In genomic region chr13:77698211-77699058, GRCh38 we compare ENCODE assay signal across 8 cellular contexts. TPM values are rescaled to one million over a fixed set of nuclear protein-coding genes. Genes with fewer than 3 reads are reported as not detected.
DNase-seq lines count a peak whose midpoint lies in the region; ATAC-seq and TF ChIP-seq lines count a peak whose summit lies in the region.

No MANE protein-coding gene starts in this region.

- H3K9ac ChIP-seq in SK-N-MC (ENCODE audit: insufficient read length) = peak overlapping the region; percentile 71

- peaks cover 14 to 55% (median 43%) of the 10 kb centered on the region in 4 donors for H3K4me1 Mint-ChIP-seq in CD4-positive, CD25-positive, alpha-beta regulatory T cell
- peaks cover 40% of the 10 kb centered on the region for H3K4me1 Mint-ChIP-seq in activated naive CD8-positive, alpha-beta T cell treated with anti-CD3 and anti-CD28 coated beads for 36 hours

- H3K36me3 Mint-ChIP-seq in CD4-positive, CD25-positive, alpha-beta regulatory T cell = peaks cover 4% of the 10 kb centered on the region
- peaks cover 9% of the 10 kb centered on the region for H3K36me3 Mint-ChIP-seq in activated naive CD8-positive, alpha-beta T cell treated with anti-CD3 and anti-CD28 coated beads for 36 hours

- H3K27ac Mint-ChIP-seq in CD4-positive, CD25-positive, alpha-beta regulatory T cell = peak overlapping the region; percentile 92 to 95 (median 95)
- peak overlapping the region; percentile 95 for H3K27ac Mint-ChIP-seq in activated naive CD8-positive, alpha-beta T cell treated with anti-CD3 and anti-CD28 coated beads for 36 hours

- intact Hi-C loops in left ventricle myocardium inferior (cut with micrococcal nuclease) = no loop called here
- intact Hi-C loops in posterior cingulate gyrus (cut with DNase I) = loop anchor here (2.0 to 5.0 kb wide), 3 partner anchors 44 to 371 kb away; partner anchors contain the start of gene MYCBP2

- H3K9me3 Mint-ChIP-seq in CD4-positive, CD25-positive, alpha-beta regulatory T cell = peaks cover 0 to 2% (median 0%) of the 10 kb centered on the region in 7 donors
- no peaks in the 10 kb centered on the region for H3K9me3 Mint-ChIP-seq in activated naive CD8-positive, alpha-beta T cell treated with anti-CD3 and anti-CD28 coated beads for 36 hours

- peak overlapping the region; percentile 92 to 100 (median 96) for H3K4me3 Mint-ChIP-seq in CD4-positive, CD25-positive, alpha-beta regulatory T cell
- peak overlapping the region; percentile 100 for H3K4me3 Mint-ChIP-seq in activated naive CD8-positive, alpha-beta T cell treated with anti-CD3 and anti-CD28 coated beads for 36 hours

- H3K36me3 ChIP-seq in CD4-positive, CD25-positive, alpha-beta regulatory T cell (ENCODE audit: control insufficient read depth, insufficient read depth, low read length) = no peaks in the 10 kb centered on the region
- H3K36me3 ChIP-seq in SK-N-MC (ENCODE audit: insufficient read depth, low read length) (peaks cover 24% of the 10 kb centered on the region), left ventricle myocardium inferior (no peaks in the 10 kb centered on the region)

- TF ChIP-seq CTCF in left ventricle myocardium inferior (IDR thresholded peaks at IDR 0.05; ENCODE audit: borderline replicate concordance) = no peak

- peak; percentile 31 to 78 (median 60) for DNase-seq in CD4-positive, CD25-positive, alpha-beta regulatory T cell
- DNase-seq in SK-N-MC (ENCODE audit: low read depth, low spot score) (no peak), left ventricle myocardium inferior (peak; percentile 19), posterior cingulate gyrus (peak in 9 of 10 donors; percentile 28 to 90 (median 40)), NCI-H2029 treated with DMSO at 0.1 percent for 48 hours (lab: John Stamatoyannopoulos, UW) (no peak)
- peak; percentile 46 for DNase-seq in activated naive CD8-positive, alpha-beta T cell treated with anti-CD3 and anti-CD28 coated beads for 36 hours

- H3K27me3 Mint-ChIP-seq in CD4-positive, CD25-positive, alpha-beta regulatory T cell = peaks cover 24% of the 10 kb centered on the region
- peaks cover 4% of the 10 kb centered on the region for H3K27me3 Mint-ChIP-seq in activated naive CD8-positive, alpha-beta T cell treated with anti-CD3 and anti-CD28 coated beads for 36 hours

- no peaks in the 10 kb centered on the region for H3K27me3 ChIP-seq in CD4-positive, CD25-positive, alpha-beta regulatory T cell (ENCODE audit: control insufficient read depth, insufficient read depth, low read length)
- peaks cover 11% of the 10 kb centered on the region for H3K27me3 ChIP-seq in left ventricle myocardium inferior (ENCODE audit: low read depth)

- peaks cover 39% of the 10 kb centered on the region for H3K4me1 ChIP-seq in CD4-positive, CD25-positive, alpha-beta regulatory T cell (ENCODE audit: control insufficient read depth, insufficient read depth, low read length, poor library complexity, severe bottlenecking)
- peaks cover 38% of the 10 kb centered on the region for H3K4me1 ChIP-seq in left ventricle myocardium inferior

- peak; percentile 35 to 38 for ATAC-seq in CD4-positive, CD25-positive, alpha-beta regulatory T cell (ENCODE audit: low read depth in 2 of 2)
- ATAC-seq in GM19395 (IDR thresholded peaks at IDR 0.05; ENCODE audit: unreplicated experiment) = peak; percentile 27
- ATAC-seq in HG03520 (IDR thresholded peaks at IDR 0.05; ENCODE audit: unreplicated experiment) = peak; percentile 18

- H3K9me3 ChIP-seq in CD4-positive, CD25-positive, alpha-beta regulatory T cell (ENCODE audit: control insufficient read depth in 2 of 2, low read length in 2 of 2) = no peaks in the 10 kb centered on the region
- H3K9me3 ChIP-seq in SK-N-MC (ENCODE audit: low read depth, low read length) = no peaks in the 10 kb centered on the region; the same call in 1 of the 2 replicates
- H3K9me3 ChIP-seq in left ventricle myocardium inferior (replicated peaks) = no peaks in the 10 kb centered on the region

- H3K27ac ChIP-seq in CD4-positive, CD25-positive, alpha-beta regulatory T cell (ENCODE audit: insufficient read depth, low read length, poor library complexity, severe bottlenecking) = peak overlapping the region; percentile 51
- H3K27ac ChIP-seq in SK-N-MC (no peak overlapping the region), left ventricle myocardium inferior (replicated peaks) (peak overlapping the region; percentile 19)

- peak overlapping the region; percentile 97 for H3K4me3 ChIP-seq in CD4-positive, CD25-positive, alpha-beta regulatory T cell (ENCODE audit: low read depth, low read length)
- H3K4me3 ChIP-seq in SK-N-MC (peak overlapping the region; percentile 98), left ventricle myocardium inferior (peak overlapping the region; percentile 80)

RNA-seq across cellular contexts. Expression of gene SLAIN1, which starts 0.9 kb away (rescaled TPM):
- total RNA-seq in CD4-positive, CD25-positive, alpha-beta regulatory T cell = 27.7 TPM
- polyA plus RNA-seq in CD4-positive, CD25-positive, alpha-beta regulatory T cell = 10 to 100 TPM; 22.0 to 42.0 (median 25.0) TPM
- 10 to 100 TPM; 29.3 to 31.3 TPM for total RNA-seq in activated naive CD8-positive, alpha-beta T cell treated with anti-CD3 and anti-CD28 coated beads for 36 hours
- 8.0 TPM for total RNA-seq in left ventricle myocardium inferior

Comparison
In these comparisons a context has a peak if more than half of its experiments do, and no peak if none do; other contexts are left out.
1. DNase-seq: peak in CD4-positive, CD25-positive, alpha-beta regulatory T cell (3 of 3), activated naive CD8-positive, alpha-beta T cell treated with anti-CD3 and anti-CD28 coated beads for 36 hours (single experiment), left ventricle myocardium inferior (single experiment) and posterior cingulate gyrus (9 of 10); none in SK-N-MC (single experiment) and NCI-H2029 treated with DMSO at 0.1 percent for 48 hours (single experiment).
2. Peak in every context shown above with its lines, with median percentiles within 50 percentile points of each other: ATAC-seq and H3K4me3 ChIP-seq.